18 cellular contexts compared by ENCODE assay signal in genomic region chr4:143363332-143363731, GRCh38. TPM values are rescaled to one million over a fixed set of nuclear protein-coding genes. Genes with fewer than 3 reads are reported as not detected.
DNase-seq lines count a peak whose midpoint lies in the region; ATAC-seq and TF ChIP-seq lines count a peak whose summit lies in the region.
"Had no signal": no experiment of that assay in that cellular context is flagged by ENCODE, and none has a peak within 500 bp of the region (broad histone marks: within the 10 kb centered on the region; RNA-seq: fewer than 3 reads in every experiment).

No MANE protein-coding gene starts in this region.

- H2AFZ ChIP-seq in OCI-LY3 (ENCODE audit: low read depth, low read length), result no peak overlapping the region

- no peaks in the 10 kb centered on the region for H4K20me1 ChIP-seq in OCI-LY3 (ENCODE audit: insufficient read depth, low read length)

- H3K79me2 ChIP-seq in OCI-LY3 (ENCODE audit: low read length), result peaks cover 94% of the 10 kb centered on the region

- H3K4me3 ChIP-seq in OCI-LY3 (ENCODE audit: low read length) (no peak overlapping the region), gastroesophageal sphincter (no peak overlapping the region)
- H3K4me3 ChIP-seq: Peyer's patch had no signal

- H3K27ac ChIP-seq in OCI-LY3 (ENCODE audit: low read length) (peak overlapping the region; percentile 93), gastroesophageal sphincter (peak overlapping the region; percentile 33 to 59 (median 34))
- H3K27ac ChIP-seq: 22Rv1, Peyer's patch had no signal

- TF ChIP-seq EP300 in gastroesophageal sphincter (IDR thresholded peaks at IDR 0.05), result no peak

- H3K27me3 ChIP-seq in OCI-LY3 (ENCODE audit: low read depth, low read length) (no peaks in the 10 kb centered on the region), gastroesophageal sphincter (no peaks in the 10 kb centered on the region)
- H3K27me3 ChIP-seq: Peyer's patch had no signal

- H3K27me3 Mint-ChIP-seq in stimulated activated naive B cell treated with anti-CD40 and anti-IgM and Interleukin-4, amounts not matched to agents 10 μg/mL and 1 μg/mL and 100 μg/mL, for 72 hours, result no peaks in the 10 kb centered on the region
- H3K27me3 Mint-ChIP-seq in activated T-helper 2 cell treated with anti-CD3 and anti-CD28 coated beads, Interferon-gamma antibody, Interleukin-2, Interleukin-4, amounts not matched to agents 10 μg/mL and 5 μg/mL and 100 μg/mL, durations not matched to agents 14 hours and 24 hours and 36 hours (ENCODE audit: low read depth), result peaks cover 4% of the 10 kb centered on the region
- H3K27me3 Mint-ChIP-seq: B cell had no signal

- H3K4me3 Mint-ChIP-seq in stimulated activated naive B cell treated with anti-CD40 and anti-IgM and Interleukin-4, amounts not matched to agents 10 μg/mL and 1 μg/mL and 100 μg/mL, for 72 hours, result no peak overlapping the region
- no peak overlapping the region for H3K4me3 Mint-ChIP-seq in activated T-helper 2 cell treated with anti-CD3 and anti-CD28 coated beads, Interferon-gamma antibody, Interleukin-2, Interleukin-4, amounts not matched to agents 10 μg/mL and 5 μg/mL and 100 μg/mL, durations not matched to agents 14 hours and 24 hours and 36 hours (ENCODE audit: low read depth)
- H3K4me3 Mint-ChIP-seq: B cell had no signal

- 76 to 89% methylated on average over 3 of the region's 3 CpGs for WGBS in gastroesophageal sphincter (ENCODE audit: low coverage in 1 of 2), 2 donors

- H3K4me2 ChIP-seq in OCI-LY3 (ENCODE audit: low read length), result 0 out of 2 replicates have a peak overlapping the region, but pooled peaks have one; percentile 2

- peaks cover 13 to 14% of the 10 kb centered on the region in 2 donors for H3K36me3 Mint-ChIP-seq in stimulated activated naive B cell treated with anti-CD40 and anti-IgM and Interleukin-4, amounts not matched to agents 10 μg/mL and 1 μg/mL and 100 μg/mL, for 72 hours
- no peaks in the 10 kb centered on the region for H3K36me3 Mint-ChIP-seq in activated T-helper 2 cell treated with anti-CD3 and anti-CD28 coated beads, Interferon-gamma antibody, Interleukin-2, Interleukin-4, amounts not matched to agents 10 μg/mL and 5 μg/mL and 100 μg/mL, durations not matched to agents 14 hours and 24 hours and 36 hours (ENCODE audit: low read depth)

- peaks cover 16% of the 10 kb centered on the region for H3K36me3 ChIP-seq in OCI-LY3 (replicated peaks; ENCODE audit: low read depth, low read length)
- H3K36me3 ChIP-seq in gastroesophageal sphincter, result no peaks in the 10 kb centered on the region
- H3K36me3 ChIP-seq: Peyer's patch had no signal

- intact Hi-C loops in Right ventricle myocardium superior (cut with DNase I) (no loop called here), Right ventricle myocardium inferior (cut with DNase I) (no loop called here)
- intact Hi-C loops in activated T-helper 2 cell treated with anti-CD3 and anti-CD28 coated beads, Interferon-gamma antibody, Interleukin-2, Interleukin-4, amounts not matched to agents 10 μg/mL and 5 μg/mL and 100 μg/mL, durations not matched to agents 14 hours and 24 hours and 36 hours (cut with micrococcal nuclease), result no loop called here

- H3K9ac ChIP-seq in OCI-LY3 (ENCODE audit: low read length), result peak overlapping the region; percentile 3; the same call in 1 of the 2 replicates

- H3K9me3 Mint-ChIP-seq in stimulated activated naive B cell treated with anti-CD40 and anti-IgM and Interleukin-4, amounts not matched to agents 10 μg/mL and 1 μg/mL and 100 μg/mL, for 72 hours, result peaks cover 4 to 6% of the 10 kb centered on the region in 2 donors
- no peaks in the 10 kb centered on the region for H3K9me3 Mint-ChIP-seq in activated T-helper 2 cell treated with anti-CD3 and anti-CD28 coated beads, Interferon-gamma antibody, Interleukin-2, Interleukin-4, amounts not matched to agents 10 μg/mL and 5 μg/mL and 100 μg/mL, durations not matched to agents 14 hours and 24 hours and 36 hours

- H3K4me1 Mint-ChIP-seq in stimulated activated naive B cell treated with anti-CD40 and anti-IgM and Interleukin-4, amounts not matched to agents 10 μg/mL and 1 μg/mL and 100 μg/mL, for 72 hours, result peaks cover 37 to 69% of the 10 kb centered on the region in 2 donors
- H3K4me1 Mint-ChIP-seq in activated T-helper 2 cell treated with anti-CD3 and anti-CD28 coated beads, Interferon-gamma antibody, Interleukin-2, Interleukin-4, amounts not matched to agents 10 μg/mL and 5 μg/mL and 100 μg/mL, durations not matched to agents 14 hours and 24 hours and 36 hours (ENCODE audit: low read depth), result peaks cover 21% of the 10 kb centered on the region

- H3K9me3 ChIP-seq in OCI-LY3 (ENCODE audit: insufficient read depth, low read length) (0 out of 2 replicates have a peak, but pooled peaks cover 3% of the 10 kb centered on the region), gastroesophageal sphincter (no peaks in the 10 kb centered on the region)
- H3K9me3 ChIP-seq: Peyer's patch had no signal

- TF ChIP-seq CTCF in OCI-LY3 (IDR thresholded peaks at IDR 0.05; ENCODE audit: low read depth, low read length) (no peak), gastroesophageal sphincter (IDR thresholded peaks at IDR 0.05) (no peak)

- H3K4me1 ChIP-seq in OCI-LY3 (ENCODE audit: low read length), result peaks cover 88% of the 10 kb centered on the region
- peaks cover 28 to 96% (median 35%) of the 10 kb centered on the region in 3 donors for H3K4me1 ChIP-seq in gastroesophageal sphincter

- no peak for TF ChIP-seq POLR2A in gastroesophageal sphincter (IDR thresholded peaks at IDR 0.05)

- H3K27ac Mint-ChIP-seq in stimulated activated naive B cell treated with anti-CD40 and anti-IgM and Interleukin-4, amounts not matched to agents 10 μg/mL and 1 μg/mL and 100 μg/mL, for 72 hours, result peak overlapping the region; percentile 33
- H3K27ac Mint-ChIP-seq in activated T-helper 2 cell treated with anti-CD3 and anti-CD28 coated beads, Interferon-gamma antibody, Interleukin-2, Interleukin-4, amounts not matched to agents 10 μg/mL and 5 μg/mL and 100 μg/mL, durations not matched to agents 14 hours and 24 hours and 36 hours, result no peak overlapping the region
- H3K27ac Mint-ChIP-seq: B cell had no signal

- peak; percentile 39 for ATAC-seq in Right ventricle myocardium superior (ENCODE audit: poor library complexity)
- no peak for ATAC-seq in Right ventricle myocardium inferior
- ATAC-seq in gastroesophageal sphincter, result no peak
- no peak for ATAC-seq in stimulated activated naive B cell treated with anti-CD40 and anti-IgM and Interleukin-4, amounts not matched to agents 10 μg/mL and 1 μg/mL and 100 μg/mL, for 72 hours (replicated peaks)

- no peak for DNase-seq in Right ventricle myocardium superior
- no peak for DNase-seq in Right ventricle myocardium inferior (ENCODE audit: missing footprints)
- DNase-seq in stimulated activated naive B cell treated with anti-CD40 and anti-IgM and Interleukin-4, amounts not matched to agents 10 μg/mL and 1 μg/mL and 100 μg/mL, for 72 hours, result no peak
- DNase-seq in stimulated activated CD4-positive, alpha-beta T cell treated with anti-CD3 and anti-CD28 coated beads, Interleukin-4, amount 100 ng/mL, for 1 hour, result no peak
- no peak for DNase-seq in activated CD8-positive, alpha-beta memory T cell treated with anti-CD3 and anti-CD28 coated beads, Interleukin-2, amount 50 U/mL, for 48 hours
- no peak for DNase-seq in activated T-helper 2 cell treated with anti-CD3 and anti-CD28 coated beads, Interferon-gamma antibody, Interleukin-2, Interleukin-4, amounts not matched to agents 10 μg/mL and 5 μg/mL and 100 μg/mL, durations not matched to agents 14 hours and 24 hours and 36 hours (ENCODE audit: low spot score)
- DNase-seq: GDM1, MM.1S, NCI-H1092 treated with DMSO at 0.1 percent for 48 hours, NCI-H146, NCI-H2029 treated with DMSO at 0.1 percent for 48 hours, NCI-H2171, NCI-H526, Peyer's patch had no signal

RNA-seq across cellular contexts. Expression of gene GAB1, which starts 26.7 kb away (rescaled TPM):
- total RNA-seq in Right ventricle myocardium superior (72.5 TPM), Right ventricle myocardium inferior (77.4 TPM), gastroesophageal sphincter (100 to 1,000 TPM; 102 to 129 (median 118) TPM)
- 0.78 and 0.96 TPM in 2 replicates for total RNA-seq in activated T-helper 2 cell treated with anti-CD3 and anti-CD28 coated beads, Interferon-gamma antibody, Interleukin-2, Interleukin-4, amounts not matched to agents 10 μg/mL and 5 μg/mL and 100 μg/mL, durations not matched to agents 14 hours and 24 hours and 36 hours

Comparison
In these comparisons a context has a peak if more than half of its experiments do, and no peak if none do; other contexts are left out.
1. RNA of gene GAB1, which starts 26.7 kb away (total RNA-seq): 102 to 129 TPM in gastroesophageal sphincter, 77.4 TPM in Right ventricle myocardium inferior (single experiment) and 72.5 TPM in Right ventricle myocardium superior (single experiment); 0.78 to 0.96 TPM in activated T-helper 2 cell treated with anti-CD3 and anti-CD28 coated beads, Interferon-gamma antibody, Interleukin-2, Interleukin-4, amounts not matched to agents 10 μg/mL and 5 μg/mL and 100 μg/mL, durations not matched to agents 14 hours and 24 hours and 36 hours; every median in the first group is over 10 times any median in the second.